In the genomic region with DNA sequence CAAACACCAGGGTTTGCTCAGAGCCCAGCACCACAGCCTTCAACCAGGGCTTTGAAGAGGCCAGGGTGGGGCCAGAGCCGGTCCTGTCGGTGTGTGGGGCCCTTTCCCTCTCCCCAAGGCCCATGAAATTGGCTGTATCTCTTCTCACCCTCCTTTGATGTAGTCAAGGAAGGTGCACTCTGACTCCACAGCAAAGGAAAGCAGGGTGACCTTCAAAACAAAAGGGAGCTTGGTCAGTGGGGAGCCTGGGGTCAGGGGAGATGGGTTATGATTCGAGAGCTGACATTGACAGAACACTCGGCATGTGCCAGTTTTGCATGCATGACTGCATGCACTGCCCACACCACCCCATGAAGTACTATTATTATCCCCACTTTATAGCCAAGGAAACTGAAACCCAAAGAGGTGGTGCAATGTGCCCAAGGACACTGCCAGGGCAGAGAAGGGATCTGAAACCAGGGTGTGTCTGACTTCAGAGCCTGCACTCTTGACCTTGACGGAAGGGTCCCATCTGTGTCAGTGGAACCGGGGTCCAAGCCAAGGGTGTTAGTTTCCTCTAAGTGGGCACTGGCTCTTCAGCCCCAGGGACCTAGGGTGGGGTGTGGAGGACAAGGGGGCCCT, we compare ENCODE assay signal across 11 cellular contexts. TPM values are rescaled to one million over a fixed set of nuclear protein-coding genes. Genes with fewer than 3 reads are reported as not detected.
DNase-seq lines count a peak whose midpoint lies in the region; FAIRE-seq and TF ChIP-seq lines count a peak whose summit lies in the region.
"Had no signal": no experiment of that assay in that cellular context is flagged by ENCODE, and none has a peak within 500 bp of the region (broad histone marks: within the 10 kb centered on the region; RNA-seq: fewer than 3 reads in every experiment).

No MANE protein-coding gene starts in this region.

- dilution Hi-C loops in endothelial cell of umbilical vein (cut with MboI; ENCODE audit: extremely low pct_ligation_motif_present, low sequenced_read_pairs): no loop called here

- DNase-seq in GM19239 (ENCODE audit: insufficient read length, low spot score): peak; percentile 56
- DNase-seq in NAMALWA (ENCODE audit: low spot score): peak; percentile 75
- no peak for DNase-seq in endothelial cell of umbilical vein (ENCODE audit: low read depth, low spot score)
- no peak for DNase-seq in NCI-H524 treated with DMSO at 0.1 percent for 48 hours (lab: John Stamatoyannopoulos, UW)
- DNase-seq in HTR-8/SVneo (ENCODE audit: insufficient read length, low spot score): no peak
- no peak for DNase-seq in DMS153 treated with DMSO at 0.1 percent for 48 hours (lab: John Stamatoyannopoulos, UW; ENCODE audit: unreplicated experiment)
- DNase-seq in activated CD8-positive, alpha-beta memory T cell treated with anti-CD3 and anti-CD28 coated beads for 24 hours: no peak
- DNase-seq: kidney, NCI-H187 treated with DMSO at 0.1 percent for 48 hours had no signal

- no peaks in the 10 kb centered on the region for H3K27me3 ChIP-seq in BLaER1 treated with 17β-estradiol and CSF1 and Interleukin-3, amounts not matched to agents 10 nM and 100 nM
- H3K27me3 ChIP-seq in endothelial cell of umbilical vein (ENCODE audit: control insufficient read depth in 2 of 2, insufficient read depth in 2 of 2, low read length in 2 of 2): no peaks in the 10 kb centered on the region

- peak overlapping the region in 5 of 10 experiments; percentile 12 to 58 (median 34); a peak in 8 of 20 replicates for H3K4me3 ChIP-seq in BLaER1 treated with 17β-estradiol and CSF1 and Interleukin-3, amounts not matched to agents 10 nM and 100 nM
- H3K4me3 ChIP-seq in endothelial cell of umbilical vein (replicated peaks in 1 of 3; ENCODE audit: insufficient read depth in 1 of 3, low read depth in 1 of 3, low read length in 3 of 3): no peak overlapping the region

- H4K20me1 ChIP-seq in BLaER1 treated with 17β-estradiol and CSF1 and Interleukin-3, amounts not matched to agents 10 nM and 100 nM: 0 out of 22 replicates have a peak, but pooled peaks cover 0 to 7% (median 0%) of the 10 kb centered on the region in 11 experiments
- H4K20me1 ChIP-seq in endothelial cell of umbilical vein (replicated peaks; ENCODE audit: control insufficient read depth, extremely low read depth, insufficient read depth, low read length): no peaks in the 10 kb centered on the region

- peaks cover 0 to 6% (median 0%) of the 10 kb centered on the region in 11 experiments; a peak in 2 of 22 replicates for H3K36me3 ChIP-seq in BLaER1 treated with 17β-estradiol and CSF1 and Interleukin-3, amounts not matched to agents 10 nM and 100 nM
- H3K36me3 ChIP-seq in endothelial cell of umbilical vein (ENCODE audit: control insufficient read depth in 2 of 2, extremely low read depth in 1 of 2, insufficient read depth in 2 of 2, low read length in 2 of 2): no peaks in the 10 kb centered on the region

- H3K9ac ChIP-seq in BLaER1 treated with 17β-estradiol and CSF1 and Interleukin-3, amounts not matched to agents 10 nM and 100 nM: peak overlapping the region in 10 of 11 experiments; percentile 33 to 76 (median 60); a peak in 18 of 22 replicates
- no peak overlapping the region for H3K9ac ChIP-seq in endothelial cell of umbilical vein (replicated peaks; ENCODE audit: extremely low read depth, insufficient read depth, low read length)

- H3K4me1 ChIP-seq in BLaER1 treated with 17β-estradiol and CSF1 and Interleukin-3, amounts not matched to agents 10 nM and 100 nM: peaks cover 68 to 75% (median 74%) of the 10 kb centered on the region in 10 experiments
- H3K4me1 ChIP-seq in endothelial cell of umbilical vein (ENCODE audit: control insufficient read depth, extremely low read depth, insufficient read depth, low read length): peaks cover 52% of the 10 kb centered on the region

- TF ChIP-seq POLR2A in endothelial cell of umbilical vein (IDR thresholded peaks at IDR 0.05; ENCODE audit: low read depth, low read length): no peak

- CTCF ChIA-PET in endothelial cell of umbilical vein (lab: Charles Lee): interaction anchor here (0.8 to 1.7 kb wide), 5 partner anchors 28 to 138 kb away, joined by 3 to 9 read pairs (median 4); a partner anchor contains a TSS

- no peak overlapping the region for H2AFZ ChIP-seq in endothelial cell of umbilical vein (ENCODE audit: low read depth, low read length)

- H3K9me1 ChIP-seq in endothelial cell of umbilical vein (replicated peaks; ENCODE audit: control insufficient read depth, extremely low read depth, insufficient read depth, low read length): no peaks in the 10 kb centered on the region

- POLR2A ChIA-PET in endothelial cell of umbilical vein (lab: Charles Lee): interaction anchor here (0.6 kb wide), 1 partner anchor 152 kb away, joined by 3 read pairs; no protein-coding TSS in a partner anchor

- intact Hi-C loops in endothelial cell of umbilical vein (cut with micrococcal nuclease): loop anchor here (1.0 kb wide), 1 partner anchor 13 kb away; no protein-coding TSS in a partner anchor

- TF ChIP-seq CTCF in endothelial cell of umbilical vein (IDR thresholded peaks at IDR 0.05; ENCODE audit: extremely low read depth in 1 of 2, insufficient read depth in 1 of 2, low read depth in 1 of 2, low read length in 2 of 2): no peak

- no peaks in the 10 kb centered on the region for H3K79me2 ChIP-seq in endothelial cell of umbilical vein (ENCODE audit: control insufficient read depth, insufficient read depth, low read length)

- H3K4me2 ChIP-seq in BLaER1 treated with 17β-estradiol and CSF1 and Interleukin-3, amounts not matched to agents 10 nM and 100 nM: peak overlapping the region; percentile 73 to 99 (median 89)
- H3K4me2 ChIP-seq in endothelial cell of umbilical vein (ENCODE audit: insufficient read depth, low read length): peak overlapping the region; percentile 1

- peaks cover 26 to 30% (median 29%) of the 10 kb centered on the region in 11 experiments for H3K9me3 ChIP-seq in BLaER1 treated with 17β-estradiol and CSF1 and Interleukin-3, amounts not matched to agents 10 nM and 100 nM (replicated peaks in 1 of 11)
- no peaks in the 10 kb centered on the region for H3K9me3 ChIP-seq in endothelial cell of umbilical vein (replicated peaks; ENCODE audit: control insufficient read depth, insufficient read depth, low read length)

- FAIRE-seq in GM19239 (lab: Jason Lieb, UNC) (peak; percentile 100), endothelial cell of umbilical vein (lab: Jason Lieb, UNC) (peak; percentile 55), HTR-8/SVneo (lab: Jason Lieb, UNC) (no peak)
- FAIRE-seq: H54, kidney had no signal

- no TSS peak for BruUV-seq in endothelial cell of umbilical vein (replicated peaks; lab: Mats Ljungman, UMichigan)

- peak overlapping the region in 10 of 11 experiments; percentile 45 to 89 (median 78); a peak in 20 of 22 replicates for H3K27ac ChIP-seq in BLaER1 treated with 17β-estradiol and CSF1 and Interleukin-3, amounts not matched to agents 10 nM and 100 nM
- H3K27ac ChIP-seq in endothelial cell of umbilical vein (ENCODE audit: insufficient read depth, low read depth, low read length): peak overlapping the region; percentile 25

TF ChIP-seq in endothelial cell of umbilical vein, 7 proteins besides CTCF, POLR2A, EP300 and RAD21:
- TF ChIP-seq EZH2 (IDR thresholded peaks at IDR 0.05; ENCODE audit: borderline replicate concordance, low read depth, low read length, severe bottlenecking) (no peak), MYC (IDR thresholded peaks at IDR 0.05; ENCODE audit: low read depth, low read length) (no peak), JUN (IDR thresholded peaks at IDR 0.05; ENCODE audit: borderline replicate concordance, insufficient read depth, insufficient read length, low read depth) (no peak), GATA2 (IDR thresholded peaks at IDR 0.05; ENCODE audit: insufficient read depth, insufficient read length, low read depth, low read length) (no peak), FOS (IDR thresholded peaks at IDR 0.05; ENCODE audit: borderline replicate concordance, insufficient read depth, low read length) (no peak), POLR2AphosphoS5 (IDR thresholded peaks at IDR 0.05; ENCODE audit: insufficient read depth, low read depth, low read length) (no peak)
- TF ChIP-seq, protein P1, sequence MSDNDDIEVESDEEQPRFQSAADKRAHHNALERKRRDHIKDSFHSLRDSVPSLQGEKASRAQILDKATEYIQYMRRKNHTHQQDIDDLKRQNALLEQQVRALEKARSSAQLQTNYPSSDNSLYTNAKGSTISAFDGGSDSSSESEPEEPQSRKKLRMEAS (IDR thresholded peaks at IDR 0.05; ENCODE audit: insufficient read depth, insufficient read length): no peak

RNA-seq across cellular contexts. Expression of a gene that starts 55.4 kb away (rescaled TPM):
- total RNA-seq in endothelial cell of umbilical vein: 0.11 TPM in 1 of 2 replicates, not detected in the other
- polyA plus RNA-seq in endothelial cell of umbilical vein: 0.03 TPM in 2 replicates
- polyA plus RNA-seq in endothelial cell of umbilical vein (2011; cell fraction: cytosol; rRNA removed): not detected in 2 replicates
- polyA plus RNA-seq in endothelial cell of umbilical vein (2011; cell fraction: nucleus; rRNA removed): 0.09 and 0.21 TPM in 2 replicates
- polyA plus RNA-seq in endothelial cell of umbilical vein (2012): 0.04 TPM in 1 of 2 replicates, not detected in the other
- not detected in 2 replicates for polyA minus RNA-seq in endothelial cell of umbilical vein
- not detected for polyA minus RNA-seq in endothelial cell of umbilical vein (2011; cell fraction: cytosol; rRNA and poly(A)+ RNA removed)
- not detected in 2 replicates for polyA minus RNA-seq in endothelial cell of umbilical vein (2011; cell fraction: nucleus; rRNA and poly(A)+ RNA removed)

Comparison
In these comparisons a context has a peak if more than half of its experiments do, and no peak if none do; other contexts are left out.
1. DNase-seq: peak in GM19239 (single experiment) and NAMALWA (single experiment); none in endothelial cell of umbilical vein (single experiment), NCI-H524 treated with DMSO at 0.1 percent for 48 hours (single experiment), HTR-8/SVneo (single experiment), DMS153 treated with DMSO at 0.1 percent for 48 hours (single experiment) and activated CD8-positive, alpha-beta memory T cell treated with anti-CD3 and anti-CD28 coated beads for 24 hours (single experiment).